In genomic region chr11:101553891-101554292, GRCh38 we compare ENCODE assay signal across 10 cellular contexts. TPM values are rescaled to one million over a fixed set of nuclear protein-coding genes. Genes with fewer than 3 reads are reported as not detected.
DNase-seq lines count a peak whose midpoint lies in the region; ATAC-seq and TF ChIP-seq lines count a peak whose summit lies in the region.
"Had no signal": no experiment of that assay in that cellular context is flagged by ENCODE, and none has a peak within 500 bp of the region (broad histone marks: within the 10 kb centered on the region; RNA-seq: fewer than 3 reads in every experiment).

No MANE protein-coding gene starts in this region.

- H3K4me1 Mint-ChIP-seq in MCF 10A (ENCODE audit: insufficient read depth, unreplicated experiment): no peaks in the 10 kb centered on the region

- H3K27me3 Mint-ChIP-seq in MCF 10A (ENCODE audit: insufficient read depth, unreplicated experiment): no peaks in the 10 kb centered on the region

- peak; percentile 1 for DNase-seq in CD1c-positive myeloid dendritic cell (ENCODE audit: extremely low spot score)
- peak; percentile 12 for DNase-seq in NOMO-1 treated with dmso at 0.1 percent for 144 hours (lab: John Stamatoyannopoulos, UW; ENCODE audit: unreplicated experiment)
- no peak for DNase-seq in MCF 10A (ENCODE audit: unreplicated experiment)
- DNase-seq in stimulated activated CD8-positive, alpha-beta memory T cell treated with anti-CD3 and anti-CD28 coated beads, Interleukin-4, amount 100 ng/mL, for 48 hours: no peak
- no peak for DNase-seq in activated gamma-delta T cell treated with Interleukin-2 at 50 U/mL for 16 hours
- DNase-seq in NCI-H2171 treated with DMSO at 0.1 percent for 48 hours (lab: John Stamatoyannopoulos, UW): no peak
- DNase-seq: activated CD4-positive, alpha-beta T cell treated with anti-CD3 and anti-CD28 coated beads, Interleukin-2, amount 50 U/mL, for 4 hours had no signal

- H3K9me3 Mint-ChIP-seq in MCF 10A (ENCODE audit: unreplicated experiment): no peaks in the 10 kb centered on the region

- H3K4me3 Mint-ChIP-seq in MCF 10A (ENCODE audit: unreplicated experiment): no peak overlapping the region

- CTCF ChIA-PET in MCF 10A (lab: Yijun Ruan, JAX): interaction anchor here (0.6 kb wide), 1 partner anchor 21 kb away, joined by 3 read pairs; no protein-coding TSS in a partner anchor

- no peak for TF ChIP-seq CTCF in MCF 10A (IDR thresholded peaks at IDR 0.05; ENCODE audit: unreplicated experiment)

- no peaks in the 10 kb centered on the region for H3K36me3 Mint-ChIP-seq in MCF 10A (ENCODE audit: insufficient read depth, unreplicated experiment)

- ATAC-seq in GM19452 (IDR thresholded peaks at IDR 0.05; ENCODE audit: unreplicated experiment) (peak; percentile 97), HG02981 (IDR thresholded peaks at IDR 0.05; ENCODE audit: unreplicated experiment) (peak; percentile 99)

- POLR2A ChIA-PET in MCF 10A (lab: Yijun Ruan, JAX): no interaction called here

- intact Hi-C loops in MCF 10A (cut with micrococcal nuclease): no loop called here

- H3K27ac Mint-ChIP-seq in MCF 10A (ENCODE audit: low read depth, unreplicated experiment): no peak overlapping the region

- BruUV-seq in MCF 10A (replicated peaks; lab: Mats Ljungman, UMichigan): no TSS peak

RNA-seq across cellular contexts. Expression of gene TRPC6, which starts 29.9 kb away (rescaled TPM):
- total RNA-seq in MCF 10A (2022): not detected in 2 replicates
- total RNA-seq: myocyte had no signal

Comparison
In these comparisons a context has a peak if more than half of its experiments do, and no peak if none do; other contexts are left out.
1. DNase-seq: peak in CD1c-positive myeloid dendritic cell (single experiment) and NOMO-1 treated with dmso at 0.1 percent for 144 hours (single experiment); none in MCF 10A (single experiment), stimulated activated CD8-positive, alpha-beta memory T cell treated with anti-CD3 and anti-CD28 coated beads, Interleukin-4, amount 100 ng/mL, for 48 hours (single experiment), activated gamma-delta T cell treated with Interleukin-2 at 50 U/mL for 16 hours (single experiment) and NCI-H2171 treated with DMSO at 0.1 percent for 48 hours (single experiment).